2 cellular contexts compared by ENCODE assay signal in genomic region chr12:132478845-132479244, GRCh38.
TF ChIP-seq lines count a peak whose summit lies in the region.

No MANE protein-coding gene starts in this region.

TF ChIP-seq in HCT116, 20 proteins besides CTCF, POLR2A, EP300 and RAD21 (continued from another document):
- TF ChIP-seq ZFX (IDR thresholded peaks at IDR 0.05): no peak
- TF ChIP-seq EZH2 (IDR thresholded peaks at IDR 0.05): no peak
- TF ChIP-seq SP1 (IDR thresholded peaks at IDR 0.05; ENCODE audit: low read depth): no peak

TF ChIP-seq in SK-N-SH treated with all-trans-retinoic acid at 6 μM for 48 hours, 23 proteins besides CTCF, POLR2A, EP300 and RAD21 (continued from another document):
- TF ChIP-seq PPARA (CRISPR knock-in tag; IDR thresholded peaks at IDR 0.05; ENCODE audit: borderline replicate concordance): no peak
- TF ChIP-seq, protein P1, sequence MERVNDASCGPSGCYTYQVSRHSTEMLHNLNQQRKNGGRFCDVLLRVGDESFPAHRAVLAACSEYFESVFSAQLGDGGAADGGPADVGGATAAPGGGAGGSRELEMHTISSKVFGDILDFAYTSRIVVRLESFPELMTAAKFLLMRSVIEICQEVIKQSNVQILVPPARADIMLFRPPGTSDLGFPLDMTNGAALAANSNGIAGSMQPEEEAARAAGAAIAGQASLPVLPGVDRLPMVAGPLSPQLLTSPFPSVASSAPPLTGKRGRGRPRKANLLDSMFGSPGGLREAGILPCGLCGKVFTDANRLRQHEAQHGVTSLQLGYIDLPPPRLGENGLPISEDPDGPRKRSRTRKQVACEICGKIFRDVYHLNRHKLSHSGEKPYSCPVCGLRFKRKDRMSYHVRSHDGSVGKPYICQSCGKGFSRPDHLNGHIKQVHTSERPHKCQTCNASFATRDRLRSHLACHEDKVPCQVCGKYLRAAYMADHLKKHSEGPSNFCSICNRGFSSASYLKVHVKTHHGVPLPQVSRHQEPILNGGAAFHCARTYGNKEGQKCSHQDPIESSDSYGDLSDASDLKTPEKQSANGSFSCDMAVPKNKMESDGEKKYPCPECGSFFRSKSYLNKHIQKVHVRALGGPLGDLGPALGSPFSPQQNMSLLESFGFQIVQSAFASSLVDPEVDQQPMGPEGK (CRISPR knock-in tag; IDR thresholded peaks at IDR 0.05; ENCODE audit: borderline replicate concordance): no peak
- no peak for TF ChIP-seq TOX (CRISPR knock-in tag; IDR thresholded peaks at IDR 0.05; ENCODE audit: borderline replicate concordance)
- no peak for TF ChIP-seq ZNF565 (CRISPR knock-in tag; conservative IDR thresholded peaks at IDR 0.05; ENCODE audit: low read depth)
- no peak for TF ChIP-seq ISL1 (CRISPR knock-in tag; IDR thresholded peaks at IDR 0.05)
TF ChIP-seq in SK-N-SH treated with all-trans-retinoic acid at 6 μM for 48 hours: peak in this region for 0.
